In the genomic region with DNA sequence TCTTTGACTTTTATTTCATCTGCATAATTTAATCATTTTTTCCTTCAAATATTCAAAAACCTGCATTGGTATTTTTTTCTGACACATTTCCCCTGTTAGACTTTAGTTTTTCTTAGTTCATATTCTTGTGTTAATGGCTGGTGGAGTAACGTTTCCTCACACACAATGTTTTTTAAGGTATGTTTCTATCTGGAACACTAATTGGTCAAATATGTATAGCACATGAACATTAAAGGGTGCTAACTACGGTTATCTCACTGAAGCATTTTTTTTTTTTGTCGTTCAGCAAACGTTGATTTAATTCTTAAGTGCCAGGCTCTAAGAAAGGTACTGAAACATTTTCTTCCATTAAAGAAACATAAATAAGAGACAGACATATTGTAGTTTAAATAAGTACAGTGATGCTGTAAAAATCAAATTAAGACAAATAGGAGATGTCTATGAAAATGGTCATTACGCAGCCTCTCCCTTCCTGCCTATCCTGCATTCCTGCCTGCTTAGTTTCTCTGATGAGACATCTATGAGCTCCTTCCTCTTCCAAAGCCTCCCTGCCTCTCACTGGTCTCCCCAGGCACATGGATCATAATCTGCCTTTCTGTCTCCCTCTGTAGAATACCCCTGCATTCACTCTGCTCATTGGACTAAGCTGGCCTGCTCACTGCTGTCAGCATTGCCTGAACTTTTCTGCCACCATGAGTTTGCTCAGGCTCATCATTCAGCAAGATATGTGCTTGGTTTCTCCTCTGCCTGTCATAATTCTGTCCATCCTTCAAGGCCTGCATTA, we compare ENCODE assay signal across 10 cellular contexts.
DNase-seq lines count a peak whose midpoint lies in the region; ATAC-seq, FAIRE-seq and TF ChIP-seq lines count a peak whose summit lies in the region.
"Had no signal": no experiment of that assay in that cellular context is flagged by ENCODE, and none has a peak within 500 bp of the region (broad histone marks: within the 10 kb centered on the region; RNA-seq: fewer than 3 reads in every experiment).

No MANE protein-coding gene starts in this region.

- intact Hi-C loops in CD4-positive, alpha-beta T cell (cut with DNase I, micrococcal nuclease), result no loop called here

- no peaks in the 10 kb centered on the region for H3K36me3 Mint-ChIP-seq in CD4-positive, alpha-beta T cell (ENCODE audit: low read depth)

- H3K27me3 Mint-ChIP-seq in CD4-positive, alpha-beta T cell, result no peaks in the 10 kb centered on the region

- no peaks in the 10 kb centered on the region for H3K4me1 Mint-ChIP-seq in CD4-positive, alpha-beta T cell (ENCODE audit: low read depth)

- H3K4me3 Mint-ChIP-seq in CD4-positive, alpha-beta T cell, result no peak overlapping the region

- DNase-seq in EL (peak; percentile 90), NCI-H146 (lab: John Stamatoyannopoulos, UW) (peak; percentile 53), choroid plexus epithelial cell (ENCODE audit: low read depth) (peak; percentile 74), midbrain (lab: John Stamatoyannopoulos, UW) (peak; percentile 21), 8988T (no peak), cerebellar cortex (ENCODE audit: low spot score) (no peak), GM12892 (ENCODE audit: insufficient read length) (no peak)
- DNase-seq in CD4-positive, alpha-beta T cell, result no peak
- DNase-seq: activated CD4-positive, alpha-beta T cell treated with anti-CD3 and anti-CD28 coated beads for 1 hour; body of pancreas had no signal

- H3K9me3 Mint-ChIP-seq in CD4-positive, alpha-beta T cell, result no peaks in the 10 kb centered on the region

- TF ChIP-seq POLR2A in GM12892 (IDR thresholded peaks at IDR 0.05; ENCODE audit: low read depth, low read length), result no peak

- H3K4me3 ChIP-seq in choroid plexus epithelial cell (ENCODE audit: low read depth, low read length), result no peak overlapping the region
- H3K4me3 ChIP-seq: body of pancreas had no signal

- H3K27me3 ChIP-seq in CD4-positive, alpha-beta T cell (ENCODE audit: control insufficient read depth, insufficient read depth, low read length), result no peaks in the 10 kb centered on the region
- H3K27me3 ChIP-seq: body of pancreas had no signal

- no peak for ATAC-seq in CD4-positive, alpha-beta T cell (ENCODE audit: poor library complexity)
- ATAC-seq: body of pancreas had no signal

- no peaks in the 10 kb centered on the region for H3K9me3 ChIP-seq in CD4-positive, alpha-beta T cell (ENCODE audit: control insufficient read depth, low read length)
- H3K9me3 ChIP-seq: body of pancreas had no signal

- no peak overlapping the region for H3K27ac ChIP-seq in CD4-positive, alpha-beta T cell (ENCODE audit: low read depth, low read length)
- H3K27ac ChIP-seq: body of pancreas had no signal

- FAIRE-seq in GM12892 (lab: Jason Lieb, UNC), result no peak

- peak; percentile 19 for TF ChIP-seq CTCF in choroid plexus epithelial cell (conservative IDR thresholded peaks at IDR 0.05; ENCODE audit: low read depth, low read length)
- no peak for TF ChIP-seq CTCF in CD4-positive, alpha-beta T cell (IDR thresholded peaks at IDR 0.05)

- POLR2A ChIA-PET in CD4-positive, alpha-beta T cell (lab: Charles Lee), result no interaction called here

- no peak overlapping the region for H3K27ac Mint-ChIP-seq in CD4-positive, alpha-beta T cell

- CTCF ChIA-PET in CD4-positive, alpha-beta T cell (lab: Charles Lee), result no interaction called here

Comparison
In these comparisons a context has a peak if more than half of its experiments do, and no peak if none do; other contexts are left out.
1. DNase-seq: peak in EL (single experiment), NCI-H146 (single experiment), choroid plexus epithelial cell (single experiment) and midbrain (single experiment); none in CD4-positive, alpha-beta T cell (0 of 10), 8988T (single experiment), cerebellar cortex (single experiment) and GM12892 (single experiment).